In genomic region chr16:81314603-81315270, GRCh38 we compare ENCODE assay signal across 8 cellular contexts. TPM values are rescaled to one million over a fixed set of nuclear protein-coding genes. Genes with fewer than 3 reads are reported as not detected.
DNase-seq lines count a peak whose midpoint lies in the region; ATAC-seq lines count a peak whose summit lies in the region.

A gene with protein sequence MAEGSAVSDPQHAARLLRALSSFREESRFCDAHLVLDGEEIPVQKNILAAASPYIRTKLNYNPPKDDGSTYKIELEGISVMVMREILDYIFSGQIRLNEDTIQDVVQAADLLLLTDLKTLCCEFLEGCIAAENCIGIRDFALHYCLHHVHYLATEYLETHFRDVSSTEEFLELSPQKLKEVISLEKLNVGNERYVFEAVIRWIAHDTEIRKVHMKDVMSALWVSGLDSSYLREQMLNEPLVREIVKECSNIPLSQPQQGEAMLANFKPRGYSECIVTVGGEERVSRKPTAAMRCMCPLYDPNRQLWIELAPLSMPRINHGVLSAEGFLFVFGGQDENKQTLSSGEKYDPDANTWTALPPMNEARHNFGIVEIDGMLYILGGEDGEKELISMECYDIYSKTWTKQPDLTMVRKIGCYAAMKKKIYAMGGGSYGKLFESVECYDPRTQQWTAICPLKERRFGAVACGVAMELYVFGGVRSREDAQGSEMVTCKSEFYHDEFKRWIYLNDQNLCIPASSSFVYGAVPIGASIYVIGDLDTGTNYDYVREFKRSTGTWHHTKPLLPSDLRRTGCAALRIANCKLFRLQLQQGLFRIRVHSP (plus strand): TSS chr16:81314962. CDS start chr16:81315114, 152 bp downstream.

- no peaks in the 10 kb centered on the region for H3K27me3 ChIP-seq in rectal smooth muscle tissue (ENCODE audit: control insufficient read depth, insufficient read depth, low read length)
- no peaks in the 10 kb centered on the region for H3K27me3 ChIP-seq in aorta (ENCODE audit: control insufficient read depth in 1 of 2, insufficient read depth in 2 of 2, low read length in 1 of 2)

- H3K9me3 ChIP-seq in aorta (ENCODE audit: control insufficient read depth, low read length): no peaks in the 10 kb centered on the region

- peaks cover 17% of the 10 kb centered on the region for H3K4me1 ChIP-seq in rectal smooth muscle tissue (ENCODE audit: control insufficient read depth, insufficient read depth, low read length)
- H3K4me1 ChIP-seq in aorta (ENCODE audit: control insufficient read depth in 1 of 2, insufficient read depth in 2 of 2, low read length in 2 of 2): peaks cover 0 to 3% of the 10 kb centered on the region in 2 donors

- peak within 1 kb of the TSS; percentile 70 for H3K9ac ChIP-seq in rectal smooth muscle tissue (ENCODE audit: low read length)

- ATAC-seq in GM18511 (IDR thresholded peaks at IDR 0.05; ENCODE audit: unreplicated experiment) (peak; percentile 94), HG03025 (IDR thresholded peaks at IDR 0.05; ENCODE audit: low FRiP score, unreplicated experiment) (peak; percentile 87), aorta (ENCODE audit: low FRiP score) (peak; percentile 98)

- WGBS in aorta, 2 donors: 0% methylated on average over 60 to 75 of the region's 75 CpGs

- H3K36me3 ChIP-seq in rectal smooth muscle tissue (ENCODE audit: control insufficient read depth, insufficient read depth, low read length) (no peaks in the 10 kb centered on the region), aorta (ENCODE audit: control insufficient read depth in 1 of 2, insufficient read depth in 2 of 2, low read length in 1 of 2) (no peaks in the 10 kb centered on the region)

- peak; percentile 62 for DNase-seq in NCI-H2029 treated with DMSO at 0.1 percent for 48 hours (lab: John Stamatoyannopoulos, UW)
- peak; percentile 80 for DNase-seq in T1000 (lab: John Stamatoyannopoulos, UW)
- DNase-seq in astrocyte of the hippocampus (ENCODE audit: low read depth, low spot score): peak; percentile 99
- DNase-seq in hepatic stellate cell (ENCODE audit: low spot score): peak; percentile 94
- DNase-seq in aorta: peak; percentile 97 to 98

- H3K4me3 ChIP-seq in rectal smooth muscle tissue (ENCODE audit: low read length) (peak within 1 kb of the TSS; percentile 91), aorta (ENCODE audit: low read length in 2 of 2) (peak within 1 kb of the TSS; percentile 86 to 93)

- H3K27ac ChIP-seq in rectal smooth muscle tissue (ENCODE audit: low read depth, low read length) (peak within 1 kb of the TSS; percentile 89), aorta (ENCODE audit: low read depth in 1 of 2, low read length in 2 of 2) (peak within 1 kb of the TSS in 1 of 2 donors; percentile 88)

- intact Hi-C loops in aorta (cut with DNase I): loop anchor here (10.0 kb wide), 3 partner anchors 130 to 280 kb away; partner anchors contain the start of genes GCSH (in 2 of the 2) and ATMIN (in 1 of the 2)

RNA-seq across cellular contexts. Expression of the gene that starts here (rescaled TPM):
- 10 to 100 TPM; 11.5 to 11.9 TPM for total RNA-seq in aorta
- polyA plus RNA-seq in aorta: 1 to 10 TPM in 1 of 2 donors, under 1 TPM in 1; 0.87 to 1.5 TPM
